Comparison of ENCODE assay signal across 9 cellular contexts in the genomic region with DNA sequence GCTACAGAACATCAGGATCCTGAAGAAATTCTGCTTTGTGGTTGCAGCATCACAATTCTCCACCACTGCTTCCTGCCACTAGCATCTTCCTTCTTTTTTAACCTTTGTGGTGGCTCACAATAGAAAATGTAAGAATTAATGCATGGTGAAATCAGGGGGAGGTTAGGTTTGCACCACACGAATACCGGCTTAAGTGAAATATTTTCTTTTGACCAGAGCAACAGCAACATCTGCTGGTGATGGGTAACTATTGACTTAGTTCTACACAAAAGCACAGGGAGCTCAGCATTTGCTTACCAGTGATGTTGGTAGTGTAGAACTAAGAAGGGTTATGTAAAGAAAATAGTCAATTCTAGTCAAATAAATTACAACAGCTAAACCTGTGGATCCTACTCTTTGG.
DNase-seq lines count a peak whose midpoint lies in the region; ATAC-seq, FAIRE-seq and TF ChIP-seq lines count a peak whose summit lies in the region.
"Had no signal": no experiment of that assay in that cellular context is flagged by ENCODE, and none has a peak within 500 bp of the region (broad histone marks: within the 10 kb centered on the region; RNA-seq: fewer than 3 reads in every experiment).

No MANE protein-coding gene starts in this region.

- no peak overlapping the region for H3K27ac ChIP-seq in left ventricle myocardium inferior (replicated peaks)
- H3K27ac ChIP-seq: SK-N-MC had no signal

- no peak overlapping the region for H3K4me3 ChIP-seq in left ventricle myocardium inferior
- H3K4me3 ChIP-seq: SK-N-MC had no signal

- ATAC-seq in GM19035 (IDR thresholded peaks at IDR 0.05; ENCODE audit: unreplicated experiment) (peak; percentile 78), HG03565 (IDR thresholded peaks at IDR 0.05; ENCODE audit: unreplicated experiment) (peak; percentile 70)

- no peaks in the 10 kb centered on the region for H3K9me3 ChIP-seq in left ventricle myocardium inferior (replicated peaks)

- intact Hi-C loops in left ventricle myocardium inferior (cut with micrococcal nuclease), result no loop called here

- peaks cover 83% of the 10 kb centered on the region for H3K36me3 ChIP-seq in left ventricle myocardium inferior

- no peak for FAIRE-seq in D721Med (lab: Jason Lieb, UNC)

- no peaks in the 10 kb centered on the region for H3K27me3 ChIP-seq in left ventricle myocardium inferior (ENCODE audit: low read depth)

- peaks cover 28% of the 10 kb centered on the region for H3K4me1 ChIP-seq in left ventricle myocardium inferior

- DNase-seq in D721Med (ENCODE audit: insufficient read length, low spot score), result no peak
- peak; percentile 24 for DNase-seq in SHP77 treated with DMSO at 0.1 percent for 48 hours (lab: John Stamatoyannopoulos, UW)
- no peak for DNase-seq in left ventricle myocardium inferior
- DNase-seq in HK-2 (ENCODE audit: unreplicated experiment), result no peak
- no peak for DNase-seq in activated T-cell treated with anti-CD3 and anti-CD28 coated beads, Interleukin-2, amount 50 U/mL, for 48 hours
- DNase-seq in C1 segment of cervical spinal cord (lab: John Stamatoyannopoulos, UW), result no peak

- TF ChIP-seq CTCF in D721Med (IDR thresholded peaks at IDR 0.05; ENCODE audit: insufficient read depth, missing control alignments), result peak; percentile 60
- peak; percentile 57 for TF ChIP-seq CTCF in left ventricle myocardium inferior (IDR thresholded peaks at IDR 0.05; ENCODE audit: borderline replicate concordance)
